In the genomic region with DNA sequence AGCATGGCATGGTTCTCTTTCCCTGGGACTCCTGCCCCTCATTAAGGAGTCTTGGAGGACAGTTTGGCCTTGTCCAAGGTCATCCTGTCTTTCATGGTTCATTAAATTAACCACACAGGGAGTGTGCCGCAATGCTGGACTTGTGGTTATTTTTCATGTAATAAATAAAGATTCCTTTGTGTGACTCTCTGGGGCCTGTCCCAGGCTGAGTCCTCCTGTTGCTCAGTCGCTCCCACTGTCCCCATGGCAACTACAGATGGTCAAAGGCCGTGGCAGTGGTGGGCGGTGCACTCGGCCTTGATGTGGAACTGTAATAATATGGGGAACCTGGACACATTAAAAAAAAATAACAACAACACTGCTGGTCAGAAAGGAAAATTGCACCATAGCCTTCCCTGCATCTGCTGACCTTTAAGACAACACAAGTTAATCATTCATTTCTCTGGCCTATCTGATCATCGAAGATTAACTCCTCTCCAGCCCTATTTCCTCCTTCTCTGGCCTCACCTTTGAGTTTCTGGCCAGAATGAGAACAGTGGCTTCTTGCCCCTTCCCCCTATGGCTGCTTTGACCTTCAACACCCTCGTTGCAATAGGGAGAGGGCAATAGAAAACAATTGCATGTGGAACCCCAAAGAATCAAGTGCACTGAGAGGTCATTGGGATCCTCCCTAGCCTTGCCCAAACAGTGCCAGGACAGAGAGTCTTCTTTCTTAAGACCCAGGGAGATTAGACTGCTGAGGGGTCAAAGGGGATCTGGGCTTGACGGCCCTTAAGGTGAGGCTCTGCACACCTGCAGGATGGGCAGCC, we compare ENCODE assay signal across 1 cellular context.
TF ChIP-seq lines count a peak whose summit lies in the region.

No MANE protein-coding gene starts in this region.

TF ChIP-seq in HepG2, 621 proteins besides CTCF, POLR2A, EP300 and RAD21 (continued from another document and continues in another):
- TF ChIP-seq SKIL (CRISPR knock-in tag; IDR thresholded peaks at IDR 0.05; ENCODE audit: borderline replicate concordance) = no peak
- 0 out of 2 replicates have a peak, but pooled peaks have one; percentile 15 for TF ChIP-seq GATAD1 (CRISPR knock-in tag; IDR thresholded peaks at IDR 0.05)
- TF ChIP-seq ARID5B (CRISPR knock-in tag; IDR thresholded peaks at IDR 0.05) = peak; percentile 79; the same call in 1 of the 2 replicates
- TF ChIP-seq, protein P1, sequence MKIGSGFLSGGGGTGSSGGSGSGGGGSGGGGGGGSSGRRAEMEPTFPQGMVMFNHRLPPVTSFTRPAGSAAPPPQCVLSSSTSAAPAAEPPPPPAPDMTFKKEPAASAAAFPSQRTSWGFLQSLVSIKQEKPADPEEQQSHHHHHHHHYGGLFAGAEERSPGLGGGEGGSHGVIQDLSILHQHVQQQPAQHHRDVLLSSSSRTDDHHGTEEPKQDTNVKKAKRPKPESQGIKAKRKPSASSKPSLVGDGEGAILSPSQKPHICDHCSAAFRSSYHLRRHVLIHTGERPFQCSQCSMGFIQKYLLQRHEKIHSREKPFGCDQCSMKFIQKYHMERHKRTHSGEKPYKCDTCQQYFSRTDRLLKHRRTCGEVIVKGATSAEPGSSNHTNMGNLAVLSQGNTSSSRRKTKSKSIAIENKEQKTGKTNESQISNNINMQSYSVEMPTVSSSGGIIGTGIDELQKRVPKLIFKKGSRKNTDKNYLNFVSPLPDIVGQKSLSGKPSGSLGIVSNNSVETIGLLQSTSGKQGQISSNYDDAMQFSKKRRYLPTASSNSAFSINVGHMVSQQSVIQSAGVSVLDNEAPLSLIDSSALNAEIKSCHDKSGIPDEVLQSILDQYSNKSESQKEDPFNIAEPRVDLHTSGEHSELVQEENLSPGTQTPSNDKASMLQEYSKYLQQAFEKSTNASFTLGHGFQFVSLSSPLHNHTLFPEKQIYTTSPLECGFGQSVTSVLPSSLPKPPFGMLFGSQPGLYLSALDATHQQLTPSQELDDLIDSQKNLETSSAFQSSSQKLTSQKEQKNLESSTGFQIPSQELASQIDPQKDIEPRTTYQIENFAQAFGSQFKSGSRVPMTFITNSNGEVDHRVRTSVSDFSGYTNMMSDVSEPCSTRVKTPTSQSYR (CRISPR knock-in tag; IDR thresholded peaks at IDR 0.05; ENCODE audit: borderline replicate concordance) = peak; percentile 72; the same call in 1 of the 2 replicates
- TF ChIP-seq, protein P2, sequence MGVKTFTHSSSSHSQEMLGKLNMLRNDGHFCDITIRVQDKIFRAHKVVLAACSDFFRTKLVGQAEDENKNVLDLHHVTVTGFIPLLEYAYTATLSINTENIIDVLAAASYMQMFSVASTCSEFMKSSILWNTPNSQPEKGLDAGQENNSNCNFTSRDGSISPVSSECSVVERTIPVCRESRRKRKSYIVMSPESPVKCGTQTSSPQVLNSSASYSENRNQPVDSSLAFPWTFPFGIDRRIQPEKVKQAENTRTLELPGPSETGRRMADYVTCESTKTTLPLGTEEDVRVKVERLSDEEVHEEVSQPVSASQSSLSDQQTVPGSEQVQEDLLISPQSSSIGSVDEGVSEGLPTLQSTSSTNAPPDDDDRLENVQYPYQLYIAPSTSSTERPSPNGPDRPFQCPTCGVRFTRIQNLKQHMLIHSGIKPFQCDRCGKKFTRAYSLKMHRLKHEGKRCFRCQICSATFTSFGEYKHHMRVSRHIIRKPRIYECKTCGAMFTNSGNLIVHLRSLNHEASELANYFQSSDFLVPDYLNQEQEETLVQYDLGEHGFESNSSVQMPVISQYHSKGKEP (CRISPR knock-in tag; IDR thresholded peaks at IDR 0.05) = peak; percentile 17; the same call in 1 of the 2 replicates
- TF ChIP-seq HMG20A (CRISPR knock-in tag; IDR thresholded peaks at IDR 0.05; ENCODE audit: borderline replicate concordance) = 0 out of 2 replicates have a peak, but pooled peaks have one; percentile 61
- no peak for TF ChIP-seq NBN (conservative IDR thresholded peaks at IDR 0.05)
- no peak for TF ChIP-seq HNRNPL (IDR thresholded peaks at IDR 0.05; ENCODE audit: low read depth, low read length)
- TF ChIP-seq ZNF761 (CRISPR knock-in tag; conservative IDR thresholded peaks at IDR 0.05) = 0 out of 2 replicates have a peak, but pooled peaks have one; percentile 34
- TF ChIP-seq, protein P3, sequence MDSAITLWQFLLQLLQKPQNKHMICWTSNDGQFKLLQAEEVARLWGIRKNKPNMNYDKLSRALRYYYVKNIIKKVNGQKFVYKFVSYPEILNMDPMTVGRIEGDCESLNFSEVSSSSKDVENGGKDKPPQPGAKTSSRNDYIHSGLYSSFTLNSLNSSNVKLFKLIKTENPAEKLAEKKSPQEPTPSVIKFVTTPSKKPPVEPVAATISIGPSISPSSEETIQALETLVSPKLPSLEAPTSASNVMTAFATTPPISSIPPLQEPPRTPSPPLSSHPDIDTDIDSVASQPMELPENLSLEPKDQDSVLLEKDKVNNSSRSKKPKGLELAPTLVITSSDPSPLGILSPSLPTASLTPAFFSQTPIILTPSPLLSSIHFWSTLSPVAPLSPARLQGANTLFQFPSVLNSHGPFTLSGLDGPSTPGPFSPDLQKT (CRISPR knock-in tag; IDR thresholded peaks at IDR 0.05; ENCODE audit: borderline replicate concordance) = no peak
- TF ChIP-seq EEA1 (CRISPR knock-in tag; IDR thresholded peaks at IDR 0.05; ENCODE audit: borderline replicate concordance) = no peak
- TF ChIP-seq GTF2F1 (IDR thresholded peaks at IDR 0.05; ENCODE audit: low read length) = no peak
- 0 out of 2 replicates have a peak, but pooled peaks have one; percentile 26 for TF ChIP-seq ZNF34 (CRISPR knock-in tag; IDR thresholded peaks at IDR 0.05; ENCODE audit: borderline replicate concordance)
- TF ChIP-seq ZNF670 (CRISPR knock-in tag; IDR thresholded peaks at IDR 0.05; ENCODE audit: borderline replicate concordance) = 0 out of 2 replicates have a peak, but pooled peaks have one; percentile 18
- peak; percentile 59; the same call in 1 of the 2 replicates for TF ChIP-seq BCL6 (CRISPR knock-in tag; IDR thresholded peaks at IDR 0.05)
- TF ChIP-seq, protein P4, sequence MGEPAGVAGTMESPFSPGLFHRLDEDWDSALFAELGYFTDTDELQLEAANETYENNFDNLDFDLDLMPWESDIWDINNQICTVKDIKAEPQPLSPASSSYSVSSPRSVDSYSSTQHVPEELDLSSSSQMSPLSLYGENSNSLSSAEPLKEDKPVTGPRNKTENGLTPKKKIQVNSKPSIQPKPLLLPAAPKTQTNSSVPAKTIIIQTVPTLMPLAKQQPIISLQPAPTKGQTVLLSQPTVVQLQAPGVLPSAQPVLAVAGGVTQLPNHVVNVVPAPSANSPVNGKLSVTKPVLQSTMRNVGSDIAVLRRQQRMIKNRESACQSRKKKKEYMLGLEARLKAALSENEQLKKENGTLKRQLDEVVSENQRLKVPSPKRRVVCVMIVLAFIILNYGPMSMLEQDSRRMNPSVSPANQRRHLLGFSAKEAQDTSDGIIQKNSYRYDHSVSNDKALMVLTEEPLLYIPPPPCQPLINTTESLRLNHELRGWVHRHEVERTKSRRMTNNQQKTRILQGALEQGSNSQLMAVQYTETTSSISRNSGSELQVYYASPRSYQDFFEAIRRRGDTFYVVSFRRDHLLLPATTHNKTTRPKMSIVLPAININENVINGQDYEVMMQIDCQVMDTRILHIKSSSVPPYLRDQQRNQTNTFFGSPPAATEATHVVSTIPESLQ (CRISPR knock-in tag; conservative IDR thresholded peaks at IDR 0.05) = no peak
- no peak for TF ChIP-seq SUZ12 (IDR thresholded peaks at IDR 0.05; ENCODE audit: low read depth, low read length)
- TF ChIP-seq ZNF672 (CRISPR knock-in tag; IDR thresholded peaks at IDR 0.05) = no peak
- TF ChIP-seq, protein P5, sequence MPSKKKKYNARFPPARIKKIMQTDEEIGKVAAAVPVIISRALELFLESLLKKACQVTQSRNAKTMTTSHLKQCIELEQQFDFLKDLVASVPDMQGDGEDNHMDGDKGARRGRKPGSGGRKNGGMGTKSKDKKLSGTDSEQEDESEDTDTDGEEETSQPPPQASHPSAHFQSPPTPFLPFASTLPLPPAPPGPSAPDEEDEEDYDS (CRISPR knock-in tag; IDR thresholded peaks at IDR 0.05) = peak; percentile 84
- TF ChIP-seq, protein P6, sequence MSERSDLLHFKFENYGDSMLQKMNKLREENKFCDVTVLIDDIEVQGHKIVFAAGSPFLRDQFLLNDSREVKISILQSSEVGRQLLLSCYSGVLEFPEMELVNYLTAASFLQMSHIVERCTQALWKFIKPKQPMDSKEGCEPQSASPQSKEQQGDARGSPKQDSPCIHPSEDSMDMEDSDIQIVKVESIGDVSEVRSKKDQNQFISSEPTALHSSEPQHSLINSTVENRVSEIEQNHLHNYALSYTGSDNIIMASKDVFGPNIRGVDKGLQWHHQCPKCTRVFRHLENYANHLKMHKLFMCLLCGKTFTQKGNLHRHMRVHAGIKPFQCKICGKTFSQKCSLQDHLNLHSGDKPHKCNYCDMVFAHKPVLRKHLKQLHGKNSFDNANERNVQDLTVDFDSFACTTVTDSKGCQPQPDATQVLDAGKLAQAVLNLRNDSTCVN (CRISPR knock-in tag; IDR thresholded peaks at IDR 0.05; ENCODE audit: borderline replicate concordance) = no peak
- peak; percentile 50; the same call in 1 of the 2 replicates for TF ChIP-seq HDAC2 (CRISPR knock-in tag; IDR thresholded peaks at IDR 0.05)
- TF ChIP-seq, protein P7, sequence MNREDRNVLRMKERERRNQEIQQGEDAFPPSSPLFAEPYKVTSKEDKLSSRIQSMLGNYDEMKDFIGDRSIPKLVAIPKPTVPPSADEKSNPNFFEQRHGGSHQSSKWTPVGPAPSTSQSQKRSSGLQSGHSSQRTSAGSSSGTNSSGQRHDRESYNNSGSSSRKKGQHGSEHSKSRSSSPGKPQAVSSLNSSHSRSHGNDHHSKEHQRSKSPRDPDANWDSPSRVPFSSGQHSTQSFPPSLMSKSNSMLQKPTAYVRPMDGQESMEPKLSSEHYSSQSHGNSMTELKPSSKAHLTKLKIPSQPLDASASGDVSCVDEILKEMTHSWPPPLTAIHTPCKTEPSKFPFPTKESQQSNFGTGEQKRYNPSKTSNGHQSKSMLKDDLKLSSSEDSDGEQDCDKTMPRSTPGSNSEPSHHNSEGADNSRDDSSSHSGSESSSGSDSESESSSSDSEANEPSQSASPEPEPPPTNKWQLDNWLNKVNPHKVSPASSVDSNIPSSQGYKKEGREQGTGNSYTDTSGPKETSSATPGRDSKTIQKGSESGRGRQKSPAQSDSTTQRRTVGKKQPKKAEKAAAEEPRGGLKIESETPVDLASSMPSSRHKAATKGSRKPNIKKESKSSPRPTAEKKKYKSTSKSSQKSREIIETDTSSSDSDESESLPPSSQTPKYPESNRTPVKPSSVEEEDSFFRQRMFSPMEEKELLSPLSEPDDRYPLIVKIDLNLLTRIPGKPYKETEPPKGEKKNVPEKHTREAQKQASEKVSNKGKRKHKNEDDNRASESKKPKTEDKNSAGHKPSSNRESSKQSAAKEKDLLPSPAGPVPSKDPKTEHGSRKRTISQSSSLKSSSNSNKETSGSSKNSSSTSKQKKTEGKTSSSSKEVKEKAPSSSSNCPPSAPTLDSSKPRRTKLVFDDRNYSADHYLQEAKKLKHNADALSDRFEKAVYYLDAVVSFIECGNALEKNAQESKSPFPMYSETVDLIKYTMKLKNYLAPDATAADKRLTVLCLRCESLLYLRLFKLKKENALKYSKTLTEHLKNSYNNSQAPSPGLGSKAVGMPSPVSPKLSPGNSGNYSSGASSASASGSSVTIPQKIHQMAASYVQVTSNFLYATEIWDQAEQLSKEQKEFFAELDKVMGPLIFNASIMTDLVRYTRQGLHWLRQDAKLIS (CRISPR knock-in tag; IDR thresholded peaks at IDR 0.05) = peak; percentile 72; the same call in 1 of the 2 replicates
- peak; percentile 74 for TF ChIP-seq ZBTB42 (CRISPR knock-in tag; IDR thresholded peaks at IDR 0.05)
- TF ChIP-seq, protein P8, sequence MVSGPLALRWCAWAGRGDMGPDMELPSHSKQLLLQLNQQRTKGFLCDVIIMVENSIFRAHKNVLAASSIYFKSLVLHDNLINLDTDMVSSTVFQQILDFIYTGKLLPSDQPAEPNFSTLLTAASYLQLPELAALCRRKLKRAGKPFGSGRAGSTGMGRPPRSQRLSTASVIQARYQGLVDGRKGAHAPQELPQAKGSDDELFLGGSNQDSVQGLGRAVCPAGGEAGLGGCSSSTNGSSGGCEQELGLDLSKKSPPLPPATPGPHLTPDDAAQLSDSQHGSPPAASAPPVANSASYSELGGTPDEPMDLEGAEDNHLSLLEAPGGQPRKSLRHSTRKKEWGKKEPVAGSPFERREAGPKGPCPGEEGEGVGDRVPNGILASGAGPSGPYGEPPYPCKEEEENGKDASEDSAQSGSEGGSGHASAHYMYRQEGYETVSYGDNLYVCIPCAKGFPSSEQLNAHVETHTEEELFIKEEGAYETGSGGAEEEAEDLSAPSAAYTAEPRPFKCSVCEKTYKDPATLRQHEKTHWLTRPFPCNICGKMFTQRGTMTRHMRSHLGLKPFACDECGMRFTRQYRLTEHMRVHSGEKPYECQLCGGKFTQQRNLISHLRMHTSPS (CRISPR knock-in tag; IDR thresholded peaks at IDR 0.05; ENCODE audit: low read depth) = 0 out of 2 replicates have a peak, but pooled peaks have one; percentile 17
- TF ChIP-seq SMYD3 (CRISPR knock-in tag; IDR thresholded peaks at IDR 0.05) = 0 out of 2 replicates have a peak, but pooled peaks have one; percentile 30
- TF ChIP-seq ZNF230 (CRISPR knock-in tag; IDR thresholded peaks at IDR 0.05) = peak; percentile 60; the same call in 1 of the 2 replicates
